Comparison of ENCODE assay signal across 20 cellular contexts in genomic region chr6:146896960-146897701, GRCh38.
DNase-seq lines count a peak whose midpoint lies in the region; ATAC-seq and TF ChIP-seq lines count a peak whose summit lies in the region.
"Had no signal": no experiment of that assay in that cellular context is flagged by ENCODE, and none has a peak within 500 bp of the region (broad histone marks: within the 10 kb centered on the region; RNA-seq: fewer than 3 reads in every experiment).

No MANE protein-coding gene starts in this region.

- H3K36me3 ChIP-seq in CD8-positive, alpha-beta memory T cell (ENCODE audit: insufficient read depth, low read length): no peaks in the 10 kb centered on the region
- H3K36me3 ChIP-seq: BE2C; BLaER1 treated with 17β-estradiol and CSF1 and Interleukin-3, amounts not matched to agents 10 nM and 100 nM had no signal

- H3K4me3 Mint-ChIP-seq in CD8-positive, alpha-beta memory T cell: no peak overlapping the region
- H3K4me3 Mint-ChIP-seq: CD14-positive monocyte; CD4-positive, alpha-beta T cell had no signal

- peaks cover 4 to 8% of the 10 kb centered on the region in 2 donors for H3K27me3 Mint-ChIP-seq in CD8-positive, alpha-beta memory T cell
- H3K27me3 Mint-ChIP-seq: CD4-positive, alpha-beta T cell had no signal

- POLR2A ChIA-PET in CD8-positive, alpha-beta memory T cell (lab: Charles Lee): no interaction called here

- no peaks in the 10 kb centered on the region for H3K4me1 ChIP-seq in CD8-positive, alpha-beta memory T cell (ENCODE audit: insufficient read depth, low read length)
- H3K4me1 ChIP-seq: A549, BE2C, Caco-2 had no signal

- H3K27ac ChIP-seq in CD8-positive, alpha-beta memory T cell (ENCODE audit: low read depth, low read length): peak overlapping the region; percentile 83
- H3K27ac ChIP-seq: A549; BLaER1 treated with 17β-estradiol and CSF1 and Interleukin-3, amounts not matched to agents 10 nM and 100 nM; GM23248 had no signal

- no peaks in the 10 kb centered on the region for H3K9me3 ChIP-seq in CD8-positive, alpha-beta memory T cell (ENCODE audit: low read length)
- H3K9me3 ChIP-seq: A549; BE2C; BLaER1 treated with 17β-estradiol and CSF1 and Interleukin-3, amounts not matched to agents 10 nM and 100 nM; Caco-2 had no signal

- no peaks in the 10 kb centered on the region for H3K27me3 ChIP-seq in CD8-positive, alpha-beta memory T cell (ENCODE audit: insufficient read depth, low read length, poor library complexity, severe bottlenecking)
- H3K27me3 ChIP-seq: BE2C; BLaER1 treated with 17β-estradiol and CSF1 and Interleukin-3, amounts not matched to agents 10 nM and 100 nM had no signal

- H3K27ac Mint-ChIP-seq in CD8-positive, alpha-beta memory T cell: no peak overlapping the region
- H3K27ac Mint-ChIP-seq: CD4-positive, alpha-beta T cell had no signal

- H3K4me3 ChIP-seq in CD8-positive, alpha-beta memory T cell (ENCODE audit: low read length): no peak overlapping the region
- H3K4me3 ChIP-seq: A549; BLaER1 treated with 17β-estradiol and CSF1 and Interleukin-3, amounts not matched to agents 10 nM and 100 nM; GM23248 had no signal

- H3K4me1 Mint-ChIP-seq in CD8-positive, alpha-beta memory T cell: no peaks in the 10 kb centered on the region

- no peaks in the 10 kb centered on the region for H3K36me3 Mint-ChIP-seq in CD8-positive, alpha-beta memory T cell

- CTCF ChIA-PET in CD8-positive, alpha-beta memory T cell (lab: Charles Lee): no interaction called here

- no peak for TF ChIP-seq POLR2A in erythroblast (IDR thresholded peaks at IDR 0.05; ENCODE audit: low read length)

- no peak for ATAC-seq in HG02763 (IDR thresholded peaks at IDR 0.05; ENCODE audit: unreplicated experiment)
- ATAC-seq: A549 had no signal

- no peaks in the 10 kb centered on the region for H3K9me3 Mint-ChIP-seq in CD8-positive, alpha-beta memory T cell
- H3K9me3 Mint-ChIP-seq: CD4-positive, alpha-beta T cell had no signal

- no peak for DNase-seq in CD8-positive, alpha-beta memory T cell
- peak; percentile 80 for DNase-seq in OCI-M1 (lab: John Stamatoyannopoulos, UW)
- DNase-seq in erythroblast (lab: John Stamatoyannopoulos, UW): peak; percentile 55 to 59
- DNase-seq in T-helper 2 cell: no peak
- DNase-seq in NCI-H187 (lab: John Stamatoyannopoulos, UW): no peak
- DNase-seq: 8988T; ACHN; AML-193; BE2C; Caco-2; CD4-positive, alpha-beta T cell; DMS153; DND-41; GM23248; H7; HCEC 1CT had no signal

Comparison
In these comparisons a context has a peak if more than half of its experiments do, and no peak if none do; other contexts are left out.
1. DNase-seq: peak in OCI-M1 (single experiment) and erythroblast (2 of 2); none in CD8-positive, alpha-beta memory T cell (0 of 5), T-helper 2 cell (0 of 5) and NCI-H187 (0 of 2).